In genomic region chr7:83359108-83359507, GRCh38 we compare ENCODE assay signal across 21 cellular contexts.
DNase-seq lines count a peak whose midpoint lies in the region; ATAC-seq and TF ChIP-seq lines count a peak whose summit lies in the region.
"Had no signal": no experiment of that assay in that cellular context is flagged by ENCODE, and none has a peak within 500 bp of the region (broad histone marks: within the 10 kb centered on the region; RNA-seq: fewer than 3 reads in every experiment).

No MANE protein-coding gene starts in this region.

- no peaks in the 10 kb centered on the region for H3K23me2 ChIP-seq in H9 (ENCODE audit: insufficient read length, low read depth, low read length, poor library complexity, severe bottlenecking)

- no peak overlapping the region for H2BK120ac ChIP-seq in H9 (ENCODE audit: low read depth, low read length, poor library complexity, severe bottlenecking)

- H2BK15ac ChIP-seq in H9 (ENCODE audit: low read depth, low read length), result no peak overlapping the region

- no peaks in the 10 kb centered on the region for H3K27me3 Mint-ChIP-seq in H9 (ENCODE audit: low read depth)
- H3K27me3 Mint-ChIP-seq: CD8-positive, alpha-beta memory T cell had no signal

- H2AK5ac ChIP-seq in H9 (ENCODE audit: insufficient read length, low read length), result no peak overlapping the region

- no peaks in the 10 kb centered on the region for H4K20me1 ChIP-seq in H9 (ENCODE audit: control insufficient read depth, insufficient read depth, insufficient read length)

- H3K9me3 ChIP-seq in H9 (ENCODE audit: control insufficient read depth, low read depth, low read length), result no peaks in the 10 kb centered on the region
- H3K9me3 ChIP-seq: Peyer's patch, SJSA1 had no signal

- no peak for ATAC-seq in HG03571 (IDR thresholded peaks at IDR 0.05; ENCODE audit: unreplicated experiment)

- no peaks in the 10 kb centered on the region for H3K36me3 Mint-ChIP-seq in H9 (ENCODE audit: insufficient read depth in 1 of 3, low read depth in 3 of 3)
- H3K36me3 Mint-ChIP-seq: CD8-positive, alpha-beta memory T cell had no signal

- no peaks in the 10 kb centered on the region for H3K27me3 ChIP-seq in H9 (ENCODE audit: insufficient read depth, low read length)
- H3K27me3 ChIP-seq: Peyer's patch had no signal

- H3K4me3 Mint-ChIP-seq in H9, result no peak overlapping the region
- H3K4me3 Mint-ChIP-seq: CD8-positive, alpha-beta memory T cell; HFFc6 had no signal

- no peaks in the 10 kb centered on the region for H3K9me3 Mint-ChIP-seq in H9

- H3K4me1 Mint-ChIP-seq in H9, result no peaks in the 10 kb centered on the region
- H3K4me1 Mint-ChIP-seq: CD8-positive, alpha-beta memory T cell had no signal

- no peak overlapping the region for H2BK5ac ChIP-seq in H9 (ENCODE audit: insufficient read length, low read length)

- no peak overlapping the region for H3T11ph ChIP-seq in H9 (ENCODE audit: low read length)

- no peak overlapping the region for H3K27ac ChIP-seq in H9 (ENCODE audit: insufficient read length, low read depth, low read length)
- H3K27ac ChIP-seq: C4-2B, Peyer's patch, SJSA1 had no signal

- WGBS in H9 (ENCODE audit: extremely low coverage, insufficient read length, low lambda C conversion rate), result no CpG with 5 or more reads among the region's 1 CpG

- peak; percentile 28 for DNase-seq in NCI-H82 (lab: John Stamatoyannopoulos, UW)
- no peak for DNase-seq in NCI-H82 treated with DMSO at 0.1 percent for 48 hours (lab: John Stamatoyannopoulos, UW; ENCODE audit: unreplicated experiment)
- peak; percentile 75 for DNase-seq in NCI-H524 treated with DMSO at 0.1 percent for 48 hours (lab: John Stamatoyannopoulos, UW)
- DNase-seq in inferior parietal cortex (ENCODE audit: extremely low spot score), result peak; percentile 52
- no peak for DNase-seq in H9
- no peak for DNase-seq in GM19238 (ENCODE audit: insufficient read length, low spot score)
- DNase-seq: Calu3; CD8-positive, alpha-beta memory T cell; DMS53; HFFc6; KG1; NCI-H1105; NCI-H146; NCI-H2081 treated with DMSO at 0.1 percent for 48 hours; NCI-H2227 treated with DMSO at 0.1 percent for 48 hours; NCI-H510A; NCI-H774; Peyer's patch had no signal

- H3K4me1 ChIP-seq in H9 (ENCODE audit: insufficient read depth, low read length), result no peaks in the 10 kb centered on the region
- H3K4me1 ChIP-seq: Peyer's patch, SJSA1 had no signal

- no peak overlapping the region for H4K91ac ChIP-seq in H9 (ENCODE audit: insufficient read length, low read depth, low read length)

- no peak overlapping the region for H2AFZ ChIP-seq in H9 (ENCODE audit: low read length)

- H3K56ac ChIP-seq in H9 (ENCODE audit: insufficient read length, low read depth, low read length), result no peak overlapping the region

- H3K23ac ChIP-seq in H9 (ENCODE audit: insufficient read length, low read depth, low read length), result no peak overlapping the region

- no peak for TF ChIP-seq CTCF in H9 (conservative IDR thresholded peaks at IDR 0.05)

- H3K4ac ChIP-seq in H9 (ENCODE audit: low read depth, low read length), result no peak overlapping the region

- no peak overlapping the region for H4K8ac ChIP-seq in H9 (replicated peaks; ENCODE audit: insufficient read length, low read depth, low read length)

- H3K9ac ChIP-seq in H9 (ENCODE audit: extremely low read depth, insufficient read length, low read length), result no peak overlapping the region

- H3K4me2 ChIP-seq in H9 (ENCODE audit: insufficient read depth, insufficient read length, low read length), result no peak overlapping the region

- no peaks in the 10 kb centered on the region for H3K79me1 ChIP-seq in H9 (ENCODE audit: insufficient read depth, low read depth, low read length, poor library complexity, severe bottlenecking)

- no peak overlapping the region for H3K27ac Mint-ChIP-seq in H9
- H3K27ac Mint-ChIP-seq: CD8-positive, alpha-beta memory T cell; HFFc6 had no signal

- H3K79me2 ChIP-seq in H9 (ENCODE audit: insufficient read depth, low read length), result no peaks in the 10 kb centered on the region

- H2BK20ac ChIP-seq in H9 (ENCODE audit: low read depth, low read length, poor library complexity, severe bottlenecking), result no peak overlapping the region

- H4K5ac ChIP-seq in H9 (ENCODE audit: insufficient read length, low read depth, low read length), result no peak overlapping the region

- H3K18ac ChIP-seq in H9 (ENCODE audit: insufficient read length, low read depth, low read length), result no peak overlapping the region

- no peak overlapping the region for H2BK12ac ChIP-seq in H9 (ENCODE audit: insufficient read length, low read depth, low read length)

- no peak overlapping the region for H3K14ac ChIP-seq in H9 (ENCODE audit: insufficient read depth, low read length)

Comparison
In these comparisons a context has a peak if more than half of its experiments do, and no peak if none do; other contexts are left out.
1. DNase-seq: peak in NCI-H82 (single experiment), NCI-H524 treated with DMSO at 0.1 percent for 48 hours (single experiment) and inferior parietal cortex (single experiment); none in NCI-H82 treated with DMSO at 0.1 percent for 48 hours (single experiment), H9 (single experiment) and GM19238 (single experiment).